Comparison of ENCODE assay signal across 1 cellular context in genomic region chr12:13749380-13749779, GRCh38.
TF ChIP-seq lines count a peak whose summit lies in the region.

No MANE protein-coding gene starts in this region.

TF ChIP-seq in GM23338, 12 proteins besides CTCF, POLR2A, EP300 and RAD21 (continued from another document):
- TF ChIP-seq ZNF462 (CRISPR knock-in tag; IDR thresholded peaks at IDR 0.05) (peak; percentile 83; the same call in 1 of the 2 replicates), NANOG (IDR thresholded peaks at IDR 0.05; ENCODE audit: borderline replicate concordance) (peak; percentile 86), POLR2AphosphoS5 (IDR thresholded peaks at IDR 0.05; ENCODE audit: low read depth) (no peak), EZH2 (IDR thresholded peaks at IDR 0.05; ENCODE audit: low read depth, unreplicated experiment) (no peak), ETS1 (IDR thresholded peaks at IDR 0.05) (no peak)
